Comparison of ENCODE assay signal across 12 cellular contexts in genomic region chr2:47299555-47299954, GRCh38.
A peak's percentile ranks its signal among the peaks of the same experiment; 100 is the strongest.
DNase-seq lines count a peak whose midpoint lies in the region; ATAC-seq and TF ChIP-seq lines count a peak whose summit lies in the region.
"Had no signal": no experiment of that assay in that cellular context is flagged by ENCODE, and none has a peak within 500 bp of the region (broad histone marks: within the 10 kb centered on the region; RNA-seq: fewer than 3 reads in every experiment).

No MANE protein-coding gene starts in this region.

- H3K4me1 Mint-ChIP-seq in activated naive CD4-positive, alpha-beta T cell treated with anti-CD3 and anti-CD28 coated beads, Interleukin-2, amount 10 ng/mL, durations not matched to agents 7 days and 5 days, result peaks cover 12% of the 10 kb centered on the region
- peaks cover 55% of the 10 kb centered on the region for H3K4me1 Mint-ChIP-seq in nephron progenitor cell

- no peaks in the 10 kb centered on the region for H3K9me3 ChIP-seq in sigmoid colon

- ATAC-seq in HG02798 (IDR thresholded peaks at IDR 0.05; ENCODE audit: poor library complexity, unreplicated experiment), result no peak

- peak; percentile 8 for TF ChIP-seq CTCF in epithelial cell of esophagus (IDR thresholded peaks at IDR 0.05; ENCODE audit: insufficient read depth, low read depth, low read length, missing control alignments)
- TF ChIP-seq CTCF in sigmoid colon (IDR thresholded peaks at IDR 0.05), result no peak
- no peak for TF ChIP-seq CTCF in nephron progenitor cell (IDR thresholded peaks at IDR 0.05)

- 84 to 88% methylated on average over 9 of the region's 9 CpGs for WGBS in sigmoid colon, 2 donors

- CTCF ChIA-PET in activated naive CD4-positive, alpha-beta T cell treated with anti-CD3 and anti-CD28 coated beads, Interleukin-2, amount 10 ng/mL, durations not matched to agents 7 days and 5 days (lab: Charles Lee), result no interaction called here

- no peak for TF ChIP-seq POLR2A in sigmoid colon (IDR thresholded peaks at IDR 0.05)

- DNase-seq in EL (peak; percentile 52), NOMO-1 treated with DMSO at 0.1 percent for 48 hours (lab: John Stamatoyannopoulos, UW; ENCODE audit: unreplicated experiment) (peak; percentile 68), epithelial cell of esophagus (ENCODE audit: low read depth) (peak; percentile 78), renal cortical epithelial cell (ENCODE audit: low read depth) (peak; percentile 71), sigmoid colon (no peak), nephron progenitor cell (no peak)
- DNase-seq in activated naive CD4-positive, alpha-beta T cell treated with anti-CD3 and anti-CD28 coated beads, Interleukin-2, amount 10 ng/mL, durations not matched to agents 7 days and 5 days, result no peak
- DNase-seq: anterior cingulate cortex, NCI-H526, retina, T-helper 1 cell had no signal

- no peaks in the 10 kb centered on the region for H3K36me3 ChIP-seq in sigmoid colon

- TF ChIP-seq EP300 in sigmoid colon (IDR thresholded peaks at IDR 0.05), result no peak

- H3K27ac Mint-ChIP-seq in activated naive CD4-positive, alpha-beta T cell treated with anti-CD3 and anti-CD28 coated beads, Interleukin-2, amount 10 ng/mL, durations not matched to agents 7 days and 5 days, result no peak overlapping the region
- no peak overlapping the region for H3K27ac Mint-ChIP-seq in nephron progenitor cell

- H3K4me1 ChIP-seq in sigmoid colon, result peaks cover 0 to 45% (median 13%) of the 10 kb centered on the region in 4 donors

- no peaks in the 10 kb centered on the region for H3K27me3 ChIP-seq in sigmoid colon

- H3K4me3 Mint-ChIP-seq in activated naive CD4-positive, alpha-beta T cell treated with anti-CD3 and anti-CD28 coated beads, Interleukin-2, amount 10 ng/mL, durations not matched to agents 7 days and 5 days, result no peak overlapping the region
- H3K4me3 Mint-ChIP-seq in nephron progenitor cell, result no peak overlapping the region

- H3K36me3 Mint-ChIP-seq in activated naive CD4-positive, alpha-beta T cell treated with anti-CD3 and anti-CD28 coated beads, Interleukin-2, amount 10 ng/mL, durations not matched to agents 7 days and 5 days, result no peaks in the 10 kb centered on the region
- no peaks in the 10 kb centered on the region for H3K36me3 Mint-ChIP-seq in nephron progenitor cell (ENCODE audit: low read depth)

- H3K4me3 ChIP-seq in epithelial cell of esophagus (ENCODE audit: low read length) (no peak overlapping the region), sigmoid colon (no peak overlapping the region)

- H3K9me3 Mint-ChIP-seq in activated naive CD4-positive, alpha-beta T cell treated with anti-CD3 and anti-CD28 coated beads, Interleukin-2, amount 10 ng/mL, durations not matched to agents 7 days and 5 days, result no peaks in the 10 kb centered on the region
- H3K9me3 Mint-ChIP-seq in nephron progenitor cell, result no peaks in the 10 kb centered on the region

- intact Hi-C loops in sigmoid colon (cut with DNase I), result no loop called here

- peaks cover 60% of the 10 kb centered on the region for H3K27me3 Mint-ChIP-seq in activated naive CD4-positive, alpha-beta T cell treated with anti-CD3 and anti-CD28 coated beads, Interleukin-2, amount 10 ng/mL, durations not matched to agents 7 days and 5 days
- no peaks in the 10 kb centered on the region for H3K27me3 Mint-ChIP-seq in nephron progenitor cell (ENCODE audit: low read depth, poor library complexity)

- no peak overlapping the region for H3K27ac ChIP-seq in sigmoid colon

Comparison
In these comparisons a context has a peak if more than half of its experiments do, and no peak if none do; other contexts are left out.
1. DNase-seq: peak in EL (single experiment), NOMO-1 treated with DMSO at 0.1 percent for 48 hours (single experiment), epithelial cell of esophagus (single experiment) and renal cortical epithelial cell (single experiment); none in activated naive CD4-positive, alpha-beta T cell treated with anti-CD3 and anti-CD28 coated beads, Interleukin-2, amount 10 ng/mL, durations not matched to agents 7 days and 5 days (single experiment), sigmoid colon (single experiment) and nephron progenitor cell (single experiment).